8 cellular contexts compared by ENCODE assay signal in the genomic region with DNA sequence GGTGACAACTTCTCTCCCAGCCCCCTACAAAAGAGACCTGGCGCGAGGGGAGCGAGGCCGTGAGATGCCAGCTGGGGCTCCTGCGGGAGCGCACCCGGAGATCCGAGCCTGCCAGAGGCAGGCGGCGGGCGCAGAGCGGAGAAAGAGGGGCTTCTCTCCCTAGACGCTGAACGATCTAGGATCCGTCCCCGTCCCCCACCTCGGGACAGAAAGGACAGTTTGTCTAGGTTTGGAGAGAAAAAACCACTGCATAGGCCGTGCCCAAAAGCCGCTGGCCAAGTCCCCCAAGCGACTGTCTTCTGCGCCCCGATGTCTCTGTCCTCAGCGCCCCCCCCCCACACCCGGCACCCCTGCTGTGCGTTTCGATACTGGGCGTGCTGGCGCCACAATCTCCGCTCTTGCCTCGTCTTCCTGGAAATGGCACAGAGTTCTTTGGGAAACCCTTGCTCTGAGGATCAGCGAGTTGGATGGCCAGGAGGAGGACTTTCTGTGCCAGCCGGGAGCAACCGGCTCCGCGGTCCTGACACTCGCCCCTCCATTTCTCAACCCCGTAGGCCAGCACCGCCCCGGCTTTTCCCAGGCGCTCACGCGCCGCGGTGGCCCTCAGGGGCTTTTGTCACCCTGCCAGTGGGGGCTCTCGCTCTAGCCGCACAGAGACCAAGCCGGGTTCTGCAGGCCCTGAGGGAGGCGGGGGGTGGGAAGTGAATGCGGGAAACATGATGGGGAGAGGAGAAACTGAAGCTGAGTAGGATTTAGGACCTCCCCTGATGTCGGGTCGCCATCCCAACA. TPM values are rescaled to one million over a fixed set of nuclear protein-coding genes. Genes with fewer than 3 reads are reported as not detected.
DNase-seq lines count a peak whose midpoint lies in the region; ATAC-seq and TF ChIP-seq lines count a peak whose summit lies in the region.

No MANE protein-coding gene starts in this region.

- ATAC-seq in CD4-positive, CD25-positive, alpha-beta regulatory T cell (ENCODE audit: low read depth in 2 of 2) = no peak
- ATAC-seq in natural killer cell (no peak), HG02588 (IDR thresholded peaks at IDR 0.05; ENCODE audit: unreplicated experiment) (no peak)
- no peak for ATAC-seq in activated CD4-positive, CD25-positive, alpha-beta regulatory T cell treated with anti-CD3 and anti-CD28 coated beads, Interleukin-2, amount 50 U/mL, for 24 hours

- no peaks in the 10 kb centered on the region for H3K9me3 ChIP-seq in CD4-positive, CD25-positive, alpha-beta regulatory T cell (ENCODE audit: control insufficient read depth in 2 of 2, low read length in 2 of 2)

- no peaks in the 10 kb centered on the region for H3K36me3 ChIP-seq in CD4-positive, CD25-positive, alpha-beta regulatory T cell (ENCODE audit: control insufficient read depth, insufficient read depth, low read length)

- H3K4me1 ChIP-seq in CD4-positive, CD25-positive, alpha-beta regulatory T cell (ENCODE audit: control insufficient read depth, insufficient read depth, low read length, poor library complexity, severe bottlenecking) = peaks cover 24% of the 10 kb centered on the region

- intact Hi-C loops in natural killer cell (cut with micrococcal nuclease) = no loop called here

- H3K4me1 Mint-ChIP-seq in CD4-positive, CD25-positive, alpha-beta regulatory T cell = peaks cover 0 to 32% (median 10%) of the 10 kb centered on the region in 4 donors
- H3K4me1 Mint-ChIP-seq in IgD-negative memory B cell (peaks cover 9 to 27% (median 16%) of the 10 kb centered on the region in 3 donors), natural killer cell (peaks cover 0 to 15% of the 10 kb centered on the region in 2 donors), immature natural killer cell (peaks cover 12 to 15% of the 10 kb centered on the region in 2 donors)

- peak overlapping the region in 3 of 4 donors; percentile 64 to 84 (median 71) for H3K4me3 Mint-ChIP-seq in CD4-positive, CD25-positive, alpha-beta regulatory T cell
- H3K4me3 Mint-ChIP-seq in IgD-negative memory B cell (peak overlapping the region; percentile 22 to 74 (median 69)), natural killer cell (peak overlapping the region; percentile 13), immature natural killer cell (peak overlapping the region in 1 of 5 donors; percentile 26)

- no peak overlapping the region for H3K27ac ChIP-seq in CD4-positive, CD25-positive, alpha-beta regulatory T cell (ENCODE audit: insufficient read depth, low read length, poor library complexity, severe bottlenecking)

- no peak for TF ChIP-seq CTCF in natural killer cell (IDR thresholded peaks at IDR 0.05)

- H3K9me3 Mint-ChIP-seq in CD4-positive, CD25-positive, alpha-beta regulatory T cell = peaks cover 0 to 2% (median 0%) of the 10 kb centered on the region in 7 donors
- H3K9me3 Mint-ChIP-seq in IgD-negative memory B cell (peaks cover 0 to 2% (median 0%) of the 10 kb centered on the region in 3 donors), natural killer cell (no peaks in the 10 kb centered on the region), immature natural killer cell (peaks cover 0 to 1% (median 0%) of the 10 kb centered on the region in 6 donors)

- H3K36me3 Mint-ChIP-seq in CD4-positive, CD25-positive, alpha-beta regulatory T cell = no peaks in the 10 kb centered on the region
- H3K36me3 Mint-ChIP-seq in IgD-negative memory B cell (no peaks in the 10 kb centered on the region), natural killer cell (no peaks in the 10 kb centered on the region), immature natural killer cell (no peaks in the 10 kb centered on the region)

- H3K27me3 Mint-ChIP-seq in CD4-positive, CD25-positive, alpha-beta regulatory T cell = peaks cover 68% of the 10 kb centered on the region
- H3K27me3 Mint-ChIP-seq in IgD-negative memory B cell (peaks cover 57% of the 10 kb centered on the region), natural killer cell (ENCODE audit: low read depth in 2 of 2) (peaks cover 56 to 76% of the 10 kb centered on the region in 2 donors), immature natural killer cell (ENCODE audit: low read depth in 3 of 3) (peaks cover 15 to 28% (median 20%) of the 10 kb centered on the region in 3 donors)

- H3K27me3 ChIP-seq in CD4-positive, CD25-positive, alpha-beta regulatory T cell (ENCODE audit: control insufficient read depth, insufficient read depth, low read length) = peaks cover 35% of the 10 kb centered on the region

- H3K27ac Mint-ChIP-seq in CD4-positive, CD25-positive, alpha-beta regulatory T cell = no peak overlapping the region
- H3K27ac Mint-ChIP-seq in IgD-negative memory B cell (no peak overlapping the region), natural killer cell (no peak overlapping the region), immature natural killer cell (no peak overlapping the region)

- H3K4me3 ChIP-seq in CD4-positive, CD25-positive, alpha-beta regulatory T cell (ENCODE audit: low read depth, low read length) = no peak overlapping the region

- DNase-seq in CD4-positive, CD25-positive, alpha-beta regulatory T cell = no peak
- peak; percentile 80 for DNase-seq in ecto neural progenitor cell (ENCODE audit: low spot score)
- DNase-seq in natural killer cell = no peak
- DNase-seq in immature natural killer cell = no peak
- no peak for DNase-seq in NCI-H226

RNA-seq across cellular contexts. Expression of gene SSTR2, which starts 1.0 kb away (rescaled TPM):
- total RNA-seq in CD4-positive, CD25-positive, alpha-beta regulatory T cell = 0.05 TPM
- under 1 TPM in 1 of 4 donors, not detected in 3; 0.05 TPM for polyA plus RNA-seq in CD4-positive, CD25-positive, alpha-beta regulatory T cell
- polyA plus RNA-seq in IgD-negative memory B cell (not detected), immature natural killer cell (not detected)
- not detected for total RNA-seq in natural killer cell

RNA-seq across cellular contexts. Expression of gene COG1, which starts 27.0 kb away (rescaled TPM):
- 61.0 TPM for total RNA-seq in CD4-positive, CD25-positive, alpha-beta regulatory T cell
- polyA plus RNA-seq in CD4-positive, CD25-positive, alpha-beta regulatory T cell = 10 to 100 TPM; 18.9 to 31.7 (median 21.2) TPM
- polyA plus RNA-seq in IgD-negative memory B cell = 24.3 TPM
- 10 to 100 TPM; 64.1 to 73.2 (median 68.3) TPM for total RNA-seq in natural killer cell
- polyA plus RNA-seq in immature natural killer cell = 10 to 100 TPM in 2 of 3 donors, 1 to 10 TPM in 1; 9.6 to 33.6 (median 17.2) TPM
